8 cellular contexts compared by ENCODE assay signal in genomic region chr19:35268546-35269424, GRCh38. TPM values are rescaled to one million over a fixed set of nuclear protein-coding genes. Genes with fewer than 3 reads are reported as not detected.
DNase-seq lines count a peak whose midpoint lies in the region; ATAC-seq, FAIRE-seq and TF ChIP-seq lines count a peak whose summit lies in the region.

A gene with protein sequence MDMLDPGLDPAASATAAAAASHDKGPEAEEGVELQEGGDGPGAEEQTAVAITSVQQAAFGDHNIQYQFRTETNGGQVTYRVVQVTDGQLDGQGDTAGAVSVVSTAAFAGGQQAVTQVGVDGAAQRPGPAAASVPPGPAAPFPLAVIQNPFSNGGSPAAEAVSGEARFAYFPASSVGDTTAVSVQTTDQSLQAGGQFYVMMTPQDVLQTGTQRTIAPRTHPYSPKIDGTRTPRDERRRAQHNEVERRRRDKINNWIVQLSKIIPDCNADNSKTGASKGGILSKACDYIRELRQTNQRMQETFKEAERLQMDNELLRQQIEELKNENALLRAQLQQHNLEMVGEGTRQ (plus strand): TSS chr19:35268962. CDS start chr19:35269102, 140 bp downstream.

- no peak within 1 kb of the TSS for H2BK20ac ChIP-seq in H1 (ENCODE audit: low read length)

- H4K5ac ChIP-seq in H1 (ENCODE audit: insufficient read length, low read depth, low read length) = peak within 1 kb of the TSS; percentile 58

- H3K79me1 ChIP-seq in H1 (ENCODE audit: low read depth, low read length) = peaks cover 6% of the 10 kb centered on the region; the same call in 1 of the 2 replicates

- TF ChIP-seq EP300 in H1 (IDR thresholded peaks at IDR 0.05; ENCODE audit: borderline replicate concordance in 1 of 2, low read depth in 2 of 2, low read length in 2 of 2) = no peak

- peak within 1 kb of the TSS; percentile 93 for H3K27ac ChIP-seq in H1 (ENCODE audit: low read depth, low read length)

- no peak within 1 kb of the TSS for H2BK120ac ChIP-seq in H1 (replicated peaks; ENCODE audit: low read depth, low read length)

- H4K8ac ChIP-seq in H1 (ENCODE audit: extremely low read depth, insufficient read depth, low read length) = peak within 1 kb of the TSS; percentile 92

- no peaks in the 10 kb centered on the region for H3K27me3 ChIP-seq in H1 (replicated peaks in 1 of 4; ENCODE audit: control insufficient read depth in 3 of 4, extremely low read depth in 1 of 4, insufficient read depth in 3 of 4, low read length in 3 of 4)

- H3K23ac ChIP-seq in H1 (ENCODE audit: insufficient read length) = no peak within 1 kb of the TSS

- whole genome bisulfite sequencing in H1 (ENCODE audit: extremely low coverage in 1 of 2, insufficient coverage in 1 of 2, insufficient read length in 1 of 2, insufficient replicate concordance in 2 of 2, low coverage in 1 of 2, low lambda C conversion rate in 2 of 2, missing lambda C conversion rate in 1 of 2), 2 experiments = 0% methylated on average over 3 of the region's 122 CpGs; no CpG with 5 or more reads in 1 of the 2 experiments

- H2AK5ac ChIP-seq in H1 (ENCODE audit: low read depth, low read length) = no peak within 1 kb of the TSS

- no peak within 1 kb of the TSS for H4K91ac ChIP-seq in H1 (replicated peaks; ENCODE audit: insufficient read length, low read length)

- ATAC-seq in GM18520 (IDR thresholded peaks at IDR 0.05; ENCODE audit: unreplicated experiment) = peak; percentile 17
- ATAC-seq in HG03280 (IDR thresholded peaks at IDR 0.05; ENCODE audit: unreplicated experiment) = peak; percentile 13

- DNase-seq in ACHN = peak; percentile 57
- peak; percentile 92 for DNase-seq in NCI-H69 (lab: John Stamatoyannopoulos, UW)
- peak; percentile 81 for DNase-seq in activated CD8-positive, alpha-beta memory T cell treated with anti-CD3 and anti-CD28 coated beads for 24 hours
- no peak for DNase-seq in H1 (ENCODE audit: low read depth in 1 of 2, low spot score in 2 of 2)
- peak; percentile 66 to 84 for DNase-seq in lung microvascular endothelial cell (ENCODE audit: low read depth in 2 of 2)
- peak; percentile 52 for DNase-seq in stimulated activated CD8-positive, alpha-beta memory T cell treated with anti-CD3 and anti-CD28 coated beads, Interleukin-4, amount 100 ng/mL, for 24 hours (ENCODE audit: low read depth)

- in situ Hi-C loops in ACHN (cut with HindIII; ENCODE audit: low pct_ligation_motif_present, low pct_unique_long_range_greater_than_20kb, low sequenced_read_pairs) = no loop called here

- H2AFZ ChIP-seq in H1 (ENCODE audit: low read length) = no peak within 1 kb of the TSS

- no peak for TF ChIP-seq RAD21 in H1 (IDR thresholded peaks at IDR 0.05 in 1 of 2, conservative IDR thresholded peaks at IDR 0.05 in 1 of 2; ENCODE audit: low read depth in 2 of 2, low read length in 2 of 2)

- peak within 1 kb of the TSS; percentile 75 to 83 for H3K4me2 ChIP-seq in H1 (ENCODE audit: insufficient read depth in 1 of 2, low read depth in 2 of 2, low read length in 2 of 2)

- POLR2A ChIA-PET in H1 (lab: Charles Lee; ENCODE audit: partially characterized antibody) = interaction anchor here (0.6 to 10.5 kb wide), 9 partner anchors 12 to 145 kb away, joined by 3 to 146 read pairs (median 4); partner anchors contain the start of genes FXYD5, HAMP and LSR

- FAIRE-seq in H1 (lab: Jason Lieb, UNC) = no peak

- peak within 1 kb of the TSS; percentile 75; the same call in 1 of the 2 replicates for H2BK5ac ChIP-seq in H1 (ENCODE audit: low read depth, low read length)

- peaks cover 15 to 36% (median 28%) of the 10 kb centered on the region in 4 experiments; a peak in 7 of 8 replicates for H3K36me3 ChIP-seq in H1 (ENCODE audit: control insufficient read depth in 2 of 4, insufficient read depth in 4 of 4, low read length in 3 of 4)

- H3K4me1 ChIP-seq in H1 (replicated peaks in 1 of 4; ENCODE audit: control insufficient read depth in 3 of 4, insufficient read depth in 4 of 4, low read length in 3 of 4) = peaks cover 0 to 14% (median 8%) of the 10 kb centered on the region in 4 experiments; a peak in 5 of 7 replicates

- H3K23me2 ChIP-seq in H1 (ENCODE audit: low read depth, low read length) = no peaks in the 10 kb centered on the region; the same call in 1 of the 2 replicates

- no peaks in the 10 kb centered on the region for H3K9me3 ChIP-seq in H1 (ENCODE audit: insufficient read depth in 2 of 2, low read depth in 1 of 2, low read length in 1 of 2)

- H3K4ac ChIP-seq in H1 (replicated peaks; ENCODE audit: insufficient read length, low read depth, low read length) = no peak within 1 kb of the TSS

- H2BK12ac ChIP-seq in H1 (ENCODE audit: low read depth, low read length) = no peak within 1 kb of the TSS

- H3K4me3 ChIP-seq in H1 (ENCODE audit: extremely low read depth in 1 of 4, insufficient read depth in 2 of 4, low read depth in 3 of 4, low read length in 4 of 4) = peak within 1 kb of the TSS; percentile 32 to 77 (median 59)

- H3K14ac ChIP-seq in H1 (ENCODE audit: insufficient read length) = no peak within 1 kb of the TSS

- H4K20me1 ChIP-seq in H1 (replicated peaks in 1 of 2; ENCODE audit: control insufficient read depth in 1 of 2, insufficient read depth in 2 of 2, low read length in 2 of 2) = peaks cover 2 to 21% of the 10 kb centered on the region in 2 experiments

- no peak for TF ChIP-seq POLR2A in H1 (IDR thresholded peaks at IDR 0.05; ENCODE audit: control extremely low read depth in 1 of 2, low read depth in 2 of 2, low read length in 2 of 2)

- H3K79me2 ChIP-seq in H1 (ENCODE audit: control insufficient read depth in 1 of 2, insufficient read depth in 2 of 2, low read length in 2 of 2) = 0 out of 4 replicates have a peak, but pooled peaks cover 0 to 5% of the 10 kb centered on the region in 2 experiments

- no peak within 1 kb of the TSS for H2BK15ac ChIP-seq in H1 (ENCODE audit: low read length)

- CTCF ChIA-PET in H1 (lab: Charles Lee; ENCODE audit: partially characterized antibody) = interaction anchor here (1.0 to 2.2 kb wide), 8 partner anchors 9 to 238 kb away, joined by 3 to 14 read pairs (median 4); no protein-coding TSS in a partner anchor

- no peak within 1 kb of the TSS; the same call in none of the 2 replicates for H3K18ac ChIP-seq in H1 (ENCODE audit: extremely low read depth, low read length)

- H3K56ac ChIP-seq in H1 (replicated peaks; ENCODE audit: insufficient read length, low read depth, low read length) = no peak within 1 kb of the TSS

- no peak for TF ChIP-seq CTCF in H1 (IDR thresholded peaks at IDR 0.05; ENCODE audit: control extremely low read depth in 1 of 3, insufficient read depth in 1 of 3, low read depth in 1 of 3, low read length in 3 of 3)

- peak within 1 kb of the TSS; percentile 56 to 93 (median 87); a peak in 6 of 7 replicates for H3K9ac ChIP-seq in H1 (replicated peaks in 1 of 4; ENCODE audit: extremely low read depth in 1 of 4, low read depth in 3 of 4, low read length in 3 of 4)

TF ChIP-seq in H1, 55 proteins besides CTCF, POLR2A, EP300 and RAD21:
- TF ChIP-seq SRF (IDR thresholded peaks at IDR 0.05; ENCODE audit: low read depth, low read length) (no peak), TAF1 (IDR thresholded peaks at IDR 0.05; ENCODE audit: low read depth, low read length) (peak; percentile 50), USF2 (IDR thresholded peaks at IDR 0.05; ENCODE audit: low read length) (peak; percentile 68), PHF8 (conservative IDR thresholded peaks at IDR 0.05; ENCODE audit: low read depth, low read length) (peak; percentile 49; the same call in 1 of the 2 replicates)
- TF ChIP-seq, protein P1, sequence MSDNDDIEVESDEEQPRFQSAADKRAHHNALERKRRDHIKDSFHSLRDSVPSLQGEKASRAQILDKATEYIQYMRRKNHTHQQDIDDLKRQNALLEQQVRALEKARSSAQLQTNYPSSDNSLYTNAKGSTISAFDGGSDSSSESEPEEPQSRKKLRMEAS (IDR thresholded peaks at IDR 0.05) = no peak

RNA-seq across cellular contexts. Expression of the gene that starts here (rescaled TPM):
- total RNA-seq in H1 (2021; fragmentation: NEBNext Ultra II Directional; extraction: Animal tissue kit (Norgen Biotek cat#: 25700)) = 109 and 113 TPM in 2 replicates
- 74.1 and 119 TPM in 2 replicates for polyA plus RNA-seq in H1 (2011; rRNA removed)
- polyA plus RNA-seq in H1 (2011; cell fraction: cytosol; rRNA removed) = 142 TPM
- polyA plus RNA-seq in H1 (2011; cell fraction: nucleus; rRNA removed) = 268 TPM
- 112 to 133 TPM (median 125 TPM) in 4 replicates for polyA plus RNA-seq in H1 (2012, experiment 1 of 2)
- 90.5 TPM for polyA plus RNA-seq in H1 (2012, experiment 2 of 2)
- 70.6 TPM for polyA plus RNA-seq in H1 (2013, experiment 1 of 2)
- 72.7 TPM for polyA plus RNA-seq in H1 (2013, experiment 2 of 2)
- 29.0 and 60.8 TPM in 2 replicates for polyA minus RNA-seq in H1 (2011; rRNA and poly(A)+ RNA removed)
- polyA minus RNA-seq in H1 (2011; cell fraction: cytosol; rRNA and poly(A)+ RNA removed) = 79.1 TPM
- polyA minus RNA-seq in H1 (2011; cell fraction: nucleus; rRNA and poly(A)+ RNA removed) = 82.7 TPM
- total RNA-seq in lung microvascular endothelial cell = 25.5 and 52.2 TPM in 2 replicates

Comparison
In these comparisons a context has a peak if more than half of its experiments do, and no peak if none do; other contexts are left out.
1. DNase-seq: peak in ACHN (single experiment), NCI-H69 (single experiment), activated CD8-positive, alpha-beta memory T cell treated with anti-CD3 and anti-CD28 coated beads for 24 hours (single experiment), lung microvascular endothelial cell (2 of 2) and stimulated activated CD8-positive, alpha-beta memory T cell treated with anti-CD3 and anti-CD28 coated beads, Interleukin-4, amount 100 ng/mL, for 24 hours (single experiment); none in H1 (0 of 2).